ENCODE assay signal across 1 cellular context in genomic region chr22:46731246-46732040, GRCh38.
TF ChIP-seq lines count a peak whose summit lies in the region.

No MANE protein-coding gene starts in this region.

TF ChIP-seq in HepG2, 621 proteins besides CTCF, POLR2A, EP300 and RAD21 (continued from another document and continues in another):
- TF ChIP-seq ZHX2 (IDR thresholded peaks at IDR 0.05; ENCODE audit: low read depth) (no peak), ZHX2 (CRISPR knock-in tag; IDR thresholded peaks at IDR 0.05; ENCODE audit: borderline replicate concordance) (no peak), ZNF337 (CRISPR knock-in tag; IDR thresholded peaks at IDR 0.05; ENCODE audit: borderline replicate concordance, low read depth) (0 out of 2 replicates have a peak, but pooled peaks have one; percentile 19), HNRNPK (IDR thresholded peaks at IDR 0.05; ENCODE audit: low read depth, low read length, poor library complexity, severe bottlenecking) (no peak), AKAP8 (CRISPR knock-in tag; IDR thresholded peaks at IDR 0.05) (peak; percentile 98), ZFP37 (CRISPR knock-in tag; IDR thresholded peaks at IDR 0.05; ENCODE audit: borderline replicate concordance) (0 out of 2 replicates have a peak, but pooled peaks have one; percentile 45), KLF6 (CRISPR knock-in tag; IDR thresholded peaks at IDR 0.05) (no peak), ZNF790 (CRISPR knock-in tag; IDR thresholded peaks at IDR 0.05; ENCODE audit: borderline replicate concordance) (no peak), LCORL (IDR thresholded peaks at IDR 0.05) (peak; percentile 46; the same call in 1 of the 2 replicates), LCORL (CRISPR knock-in tag; IDR thresholded peaks at IDR 0.05) (peak; percentile 99), GTF3A (CRISPR knock-in tag; conservative IDR thresholded peaks at IDR 0.05) (peak; percentile 68; the same call in 1 of the 2 replicates), KAT7 (CRISPR knock-in tag; IDR thresholded peaks at IDR 0.05; ENCODE audit: borderline replicate concordance) (no peak), JUN (CRISPR knock-in tag; IDR thresholded peaks at IDR 0.05) (0 out of 2 replicates have a peak, but pooled peaks have one; percentile 47), DMTF1 (CRISPR knock-in tag; IDR thresholded peaks at IDR 0.05) (peak; percentile 63; the same call in 1 of the 2 replicates), SUZ12 (IDR thresholded peaks at IDR 0.05; ENCODE audit: low read depth, low read length) (no peak), CBX2 (IDR thresholded peaks at IDR 0.05; ENCODE audit: low read depth, low read length) (no peak), CBX2 (CRISPR knock-in tag; IDR thresholded peaks at IDR 0.05; ENCODE audit: low read depth) (no peak), PAX8 (CRISPR knock-in tag; IDR thresholded peaks at IDR 0.05; ENCODE audit: borderline replicate concordance) (no peak; the same call in 1 of the 2 replicates), ZNF768 (CRISPR knock-in tag; IDR thresholded peaks at IDR 0.05) (no peak), HIVEP1 (CRISPR knock-in tag; IDR thresholded peaks at IDR 0.05) (no peak), ZXDC (CRISPR knock-in tag; IDR thresholded peaks at IDR 0.05) (peak; percentile 89), ZSCAN9 (CRISPR knock-in tag; IDR thresholded peaks at IDR 0.05; ENCODE audit: borderline replicate concordance) (peak; percentile 95), ZNF275 (CRISPR knock-in tag; IDR thresholded peaks at IDR 0.05; ENCODE audit: borderline replicate concordance) (no peak), TFDP1 (CRISPR knock-in tag; IDR thresholded peaks at IDR 0.05; ENCODE audit: borderline replicate concordance) (peak; percentile 81; the same call in 1 of the 2 replicates), STAG1 (CRISPR knock-in tag; IDR thresholded peaks at IDR 0.05) (peak; percentile 33), ZNF33B (CRISPR knock-in tag; IDR thresholded peaks at IDR 0.05) (no peak; the same call in 1 of the 2 replicates), TGIF2 (CRISPR knock-in tag; IDR thresholded peaks at IDR 0.05) (peak; percentile 94), NFATC3 (CRISPR knock-in tag; IDR thresholded peaks at IDR 0.05) (no peak), ZSCAN21 (CRISPR knock-in tag; IDR thresholded peaks at IDR 0.05; ENCODE audit: borderline replicate concordance) (peak; percentile 68; the same call in 1 of the 2 replicates), ZNF446 (CRISPR knock-in tag; IDR thresholded peaks at IDR 0.05) (no peak)
- TF ChIP-seq, protein P1, sequence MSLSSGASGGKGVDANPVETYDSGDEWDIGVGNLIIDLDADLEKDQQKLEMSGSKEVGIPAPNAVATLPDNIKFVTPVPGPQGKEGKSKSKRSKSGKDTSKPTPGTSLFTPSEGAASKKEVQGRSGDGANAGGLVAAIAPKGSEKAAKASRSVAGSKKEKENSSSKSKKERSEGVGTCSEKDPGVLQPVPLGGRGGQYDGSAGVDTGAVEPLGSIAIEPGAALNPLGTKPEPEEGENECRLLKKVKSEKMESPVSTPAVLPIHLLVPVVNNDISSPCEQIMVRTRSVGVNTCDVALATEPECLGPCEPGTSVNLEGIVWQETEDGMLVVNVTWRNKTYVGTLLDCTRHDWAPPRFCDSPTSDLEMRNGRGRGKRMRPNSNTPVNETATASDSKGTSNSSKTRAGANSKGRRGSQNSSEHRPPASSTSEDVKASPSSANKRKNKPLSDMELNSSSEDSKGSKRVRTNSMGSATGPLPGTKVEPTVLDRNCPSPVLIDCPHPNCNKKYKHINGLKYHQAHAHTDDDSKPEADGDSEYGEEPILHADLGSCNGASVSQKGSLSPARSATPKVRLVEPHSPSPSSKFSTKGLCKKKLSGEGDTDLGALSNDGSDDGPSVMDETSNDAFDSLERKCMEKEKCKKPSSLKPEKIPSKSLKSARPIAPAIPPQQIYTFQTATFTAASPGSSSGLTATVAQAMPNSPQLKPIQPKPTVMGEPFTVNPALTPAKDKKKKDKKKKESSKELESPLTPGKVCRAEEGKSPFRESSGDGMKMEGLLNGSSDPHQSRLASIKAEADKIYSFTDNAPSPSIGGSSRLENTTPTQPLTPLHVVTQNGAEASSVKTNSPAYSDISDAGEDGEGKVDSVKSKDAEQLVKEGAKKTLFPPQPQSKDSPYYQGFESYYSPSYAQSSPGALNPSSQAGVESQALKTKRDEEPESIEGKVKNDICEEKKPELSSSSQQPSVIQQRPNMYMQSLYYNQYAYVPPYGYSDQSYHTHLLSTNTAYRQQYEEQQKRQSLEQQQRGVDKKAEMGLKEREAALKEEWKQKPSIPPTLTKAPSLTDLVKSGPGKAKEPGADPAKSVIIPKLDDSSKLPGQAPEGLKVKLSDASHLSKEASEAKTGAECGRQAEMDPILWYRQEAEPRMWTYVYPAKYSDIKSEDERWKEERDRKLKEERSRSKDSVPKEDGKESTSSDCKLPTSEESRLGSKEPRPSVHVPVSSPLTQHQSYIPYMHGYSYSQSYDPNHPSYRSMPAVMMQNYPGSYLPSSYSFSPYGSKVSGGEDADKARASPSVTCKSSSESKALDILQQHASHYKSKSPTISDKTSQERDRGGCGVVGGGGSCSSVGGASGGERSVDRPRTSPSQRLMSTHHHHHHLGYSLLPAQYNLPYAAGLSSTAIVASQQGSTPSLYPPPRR (CRISPR knock-in tag; IDR thresholded peaks at IDR 0.05; ENCODE audit: borderline replicate concordance): peak; percentile 89
- TF ChIP-seq, protein P2, sequence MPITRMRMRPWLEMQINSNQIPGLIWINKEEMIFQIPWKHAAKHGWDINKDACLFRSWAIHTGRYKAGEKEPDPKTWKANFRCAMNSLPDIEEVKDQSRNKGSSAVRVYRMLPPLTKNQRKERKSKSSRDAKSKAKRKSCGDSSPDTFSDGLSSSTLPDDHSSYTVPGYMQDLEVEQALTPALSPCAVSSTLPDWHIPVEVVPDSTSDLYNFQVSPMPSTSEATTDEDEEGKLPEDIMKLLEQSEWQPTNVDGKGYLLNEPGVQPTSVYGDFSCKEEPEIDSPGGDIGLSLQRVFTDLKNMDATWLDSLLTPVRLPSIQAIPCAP (CRISPR knock-in tag; IDR thresholded peaks at IDR 0.05; ENCODE audit: low read depth): no peak
- TF ChIP-seq, protein P3, sequence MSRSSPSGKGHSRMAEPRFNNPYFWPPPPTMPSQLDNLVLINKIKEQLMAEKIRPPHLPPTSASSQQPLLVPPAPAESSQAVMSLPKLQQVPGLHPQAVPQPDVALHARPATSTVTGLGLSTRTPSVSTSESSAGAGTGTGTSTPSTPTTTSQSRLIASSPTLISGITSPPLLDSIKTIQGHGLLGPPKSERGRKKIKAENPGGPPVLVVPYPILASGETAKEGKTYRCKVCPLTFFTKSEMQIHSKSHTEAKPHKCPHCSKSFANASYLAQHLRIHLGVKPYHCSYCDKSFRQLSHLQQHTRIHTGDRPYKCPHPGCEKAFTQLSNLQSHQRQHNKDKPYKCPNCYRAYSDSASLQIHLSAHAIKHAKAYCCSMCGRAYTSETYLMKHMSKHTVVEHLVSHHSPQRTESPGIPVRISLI (CRISPR knock-in tag; IDR thresholded peaks at IDR 0.05; ENCODE audit: borderline replicate concordance): peak; percentile 75; the same call in 1 of the 2 replicates
- TF ChIP-seq, protein P4, sequence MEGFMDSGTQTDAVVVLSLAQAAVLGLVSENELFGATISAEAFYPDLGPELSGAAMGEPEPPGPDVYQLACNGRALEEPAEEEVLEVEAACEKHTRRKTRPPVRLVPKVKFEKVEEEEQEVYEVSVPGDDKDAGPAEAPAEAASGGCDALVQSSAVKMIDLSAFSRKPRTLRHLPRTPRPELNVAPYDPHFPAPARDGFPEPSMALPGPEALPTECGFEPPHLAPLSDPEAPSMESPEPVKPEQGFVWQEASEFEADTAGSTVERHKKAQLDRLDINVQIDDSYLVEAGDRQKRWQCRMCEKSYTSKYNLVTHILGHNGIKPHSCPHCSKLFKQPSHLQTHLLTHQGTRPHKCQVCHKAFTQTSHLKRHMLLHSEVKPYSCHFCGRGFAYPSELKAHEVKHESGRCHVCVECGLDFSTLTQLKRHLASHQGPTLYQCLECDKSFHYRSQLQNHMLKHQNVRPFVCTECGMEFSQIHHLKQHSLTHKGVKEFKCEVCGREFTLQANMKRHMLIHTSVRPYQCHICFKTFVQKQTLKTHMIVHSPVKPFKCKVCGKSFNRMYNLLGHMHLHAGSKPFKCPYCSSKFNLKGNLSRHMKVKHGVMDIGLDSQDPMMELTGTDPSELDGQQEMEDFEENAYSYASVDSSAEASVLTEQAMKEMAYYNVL (CRISPR knock-in tag; IDR thresholded peaks at IDR 0.05; ENCODE audit: borderline replicate concordance): 0 out of 2 replicates have a peak, but pooled peaks have one; percentile 29
